Comparison of ENCODE assay signal across 21 cellular contexts in genomic region chr2:191573216-191573615, GRCh38.
"Had no signal": no experiment of that assay in that cellular context is flagged by ENCODE, and none has a peak within 500 bp of the region (broad histone marks: within the 10 kb centered on the region; RNA-seq: fewer than 3 reads in every experiment).

No MANE protein-coding gene starts in this region.

- H3K27ac Mint-ChIP-seq: nephron progenitor cell, T-cell had no signal

- H3K4me1 ChIP-seq: gastroesophageal sphincter, tibial artery, uterus had no signal

- H3K4me3 ChIP-seq: esophagus muscularis mucosa, gastroesophageal sphincter, heart left ventricle, smooth muscle cell, tibial artery, uterus had no signal

- H3K4me3 Mint-ChIP-seq: nephron progenitor cell; stimulated activated naive B cell treated with anti-CD40 and anti-IgM and Interleukin-4, amounts not matched to agents 10 μg/mL and 1 μg/mL and 100 μg/mL, for 72 hours; T-cell had no signal

- H3K9me3 ChIP-seq: esophagus muscularis mucosa, gastroesophageal sphincter, heart left ventricle, tibial artery, uterus had no signal

- H3K36me3 ChIP-seq: esophagus muscularis mucosa, gastroesophageal sphincter, heart left ventricle, tibial artery, uterus had no signal

- ATAC-seq: gastroesophageal sphincter, heart left ventricle, left lobe of liver, sciatic nerve, T-cell had no signal

- H3K4me2 ChIP-seq: smooth muscle cell had no signal

- DNase-seq: activated CD4-positive, alpha-beta T cell treated with anti-CD3 and anti-CD28 coated beads, Interleukin-2, amount 50 U/mL, for 4 hours; activated CD4-positive, CD25-positive, alpha-beta regulatory T cell; amniotic stem cell; effector CD8-positive, alpha-beta T cell; heart left ventricle; kidney; midbrain; nephron progenitor cell; nucleus accumbens; stimulated activated CD4-positive, alpha-beta T cell treated with anti-CD3 and anti-CD28 coated beads, Interleukin-4, amount 100 ng/mL, for 24 hours; stimulated activated naive B cell treated with anti-CD40 and anti-IgM and Interleukin-4, amounts not matched to agents 10 μg/mL and 1 μg/mL and 100 μg/mL, for 72 hours; substantia nigra; T-cell; T-helper 9 cell; tibial artery; uterus had no signal

- H3K27ac ChIP-seq: esophagus muscularis mucosa, gastroesophageal sphincter, tibial artery, uterus had no signal

- H3K9me3 Mint-ChIP-seq: nephron progenitor cell; stimulated activated naive B cell treated with anti-CD40 and anti-IgM and Interleukin-4, amounts not matched to agents 10 μg/mL and 1 μg/mL and 100 μg/mL, for 72 hours; T-cell had no signal

- H3K27me3 ChIP-seq: esophagus muscularis mucosa, gastroesophageal sphincter, tibial artery, uterus had no signal

- H3K36me3 Mint-ChIP-seq: stimulated activated naive B cell treated with anti-CD40 and anti-IgM and Interleukin-4, amounts not matched to agents 10 μg/mL and 1 μg/mL and 100 μg/mL, for 72 hours; T-cell had no signal
